In genomic region chr2:111119847-111120252, GRCh38 we compare ENCODE assay signal across 8 cellular contexts. TPM values are rescaled to one million over a fixed set of nuclear protein-coding genes. Genes with fewer than 3 reads are reported as not detected.
DNase-seq lines count a peak whose midpoint lies in the region; ATAC-seq and TF ChIP-seq lines count a peak whose summit lies in the region.

No MANE protein-coding gene starts in this region.

- H3K4me1 ChIP-seq in trophoblast cell (ENCODE audit: control insufficient read depth in 1 of 2, insufficient read depth in 2 of 2, low read length in 2 of 2): peaks cover 17 to 32% of the 10 kb centered on the region in 2 experiments

- TF ChIP-seq CTCF in GM20000 (IDR thresholded peaks at IDR 0.05; ENCODE audit: extremely low read depth, missing control alignments) (no peak), epithelial cell of proximal tubule (conservative IDR thresholded peaks at IDR 0.05; ENCODE audit: low read depth, low read length) (no peak)

- DNase-seq in GM20000 (ENCODE audit: low spot score) (peak; percentile 56), RPMI8226 (peak; percentile 82), epithelial cell of proximal tubule (ENCODE audit: low read depth) (no peak), trophoblast cell (no peak), MG63 (no peak)

- H2BK5ac ChIP-seq in trophoblast cell (ENCODE audit: low read depth, low read length, poor library complexity): peak overlapping the region; percentile 34

- H3K79me2 ChIP-seq in trophoblast cell (ENCODE audit: control insufficient read depth, insufficient read depth, low read length, poor library complexity): peaks cover 34% of the 10 kb centered on the region

- H3K4me3 ChIP-seq in epithelial cell of proximal tubule (ENCODE audit: low read depth, low read length) (peak overlapping the region; percentile 59), trophoblast cell (ENCODE audit: low read depth, low read length) (peak overlapping the region; percentile 75), MG63 (no peak overlapping the region)

- H3K36me3 ChIP-seq in trophoblast cell (ENCODE audit: control insufficient read depth in 1 of 2, insufficient read depth in 2 of 2, low read length in 2 of 2): peaks cover 8 to 14% of the 10 kb centered on the region in 2 experiments
- H3K36me3 ChIP-seq in MG63: no peaks in the 10 kb centered on the region; the same call in 1 of the 2 replicates

- ATAC-seq in GM21390 (IDR thresholded peaks at IDR 0.05; ENCODE audit: unreplicated experiment) (no peak), HG03442 (IDR thresholded peaks at IDR 0.05; ENCODE audit: unreplicated experiment) (no peak), GM18907 (IDR thresholded peaks at IDR 0.05; ENCODE audit: unreplicated experiment) (no peak)

- peak overlapping the region; percentile 43 for H3K14ac ChIP-seq in trophoblast cell (ENCODE audit: low read length)

- peak overlapping the region; percentile 93 for H2AFZ ChIP-seq in trophoblast cell (ENCODE audit: insufficient read depth, low read length, poor library complexity)

- peak overlapping the region; percentile 80 for H4K8ac ChIP-seq in trophoblast cell (ENCODE audit: low read depth, low read length)

- peak overlapping the region; percentile 24 for H2BK12ac ChIP-seq in trophoblast cell (ENCODE audit: low read length)

- H2AK5ac ChIP-seq in trophoblast cell (ENCODE audit: low read length): no peak overlapping the region

- H3K79me1 ChIP-seq in trophoblast cell (ENCODE audit: low read length): peaks cover 45% of the 10 kb centered on the region

- peak overlapping the region; percentile 44 for H4K91ac ChIP-seq in trophoblast cell (ENCODE audit: low read depth, low read length)

- H3K27ac ChIP-seq in trophoblast cell (ENCODE audit: low read depth, low read length): peak overlapping the region; percentile 52

- peak overlapping the region; percentile 95 for H3K4me2 ChIP-seq in trophoblast cell (ENCODE audit: low read length)

- peak overlapping the region; percentile 90 for H2BK120ac ChIP-seq in trophoblast cell (ENCODE audit: insufficient read depth, low read length, poor library complexity)

- WGBS in trophoblast cell (ENCODE audit: extremely low coverage, insufficient coverage, insufficient read length): no CpG with 5 or more reads among the region's 26 CpGs

- H3K18ac ChIP-seq in trophoblast cell (ENCODE audit: low read length): peak overlapping the region; percentile 58

- H3K9me3 ChIP-seq in trophoblast cell (ENCODE audit: insufficient read depth, low read depth, low read length) (no peaks in the 10 kb centered on the region), MG63 (no peaks in the 10 kb centered on the region)

- peak overlapping the region; percentile 78 for H3K4ac ChIP-seq in trophoblast cell (ENCODE audit: low read depth, low read length)

- peak overlapping the region; percentile 49 for H4K12ac ChIP-seq in trophoblast cell (ENCODE audit: low read depth, low read length)

- H3K27me3 ChIP-seq in trophoblast cell (ENCODE audit: insufficient read depth, low read length) (peaks cover 13% of the 10 kb centered on the region), MG63 (peaks cover 13% of the 10 kb centered on the region)

- no peak overlapping the region for H3K9ac ChIP-seq in trophoblast cell (ENCODE audit: low read length)

- H3K23ac ChIP-seq in trophoblast cell (ENCODE audit: low read length): no peak overlapping the region

RNA-seq across cellular contexts. Expression of gene BCL2L11, which starts 0.9 kb away (rescaled TPM):
- 3.5 and 4.1 TPM in 2 replicates for total RNA-seq in epithelial cell of proximal tubule
- 29.4 and 31.9 TPM in 2 replicates for polyA plus RNA-seq in trophoblast cell (2013)
- 1.1 and 1.8 TPM in 2 replicates for total RNA-seq in MG63 (2014; rRNA removed; shearing (Covaris generic); ENCODE audit: low replicate concordance)

Comparison
In these comparisons a context has a peak if more than half of its experiments do, and no peak if none do; other contexts are left out.
1. DNase-seq: peak in GM20000 (single experiment) and RPMI8226 (single experiment); none in epithelial cell of proximal tubule (single experiment), trophoblast cell (0 of 2) and MG63 (single experiment).